Comparison of ENCODE assay signal across 19 cellular contexts in the genomic region with DNA sequence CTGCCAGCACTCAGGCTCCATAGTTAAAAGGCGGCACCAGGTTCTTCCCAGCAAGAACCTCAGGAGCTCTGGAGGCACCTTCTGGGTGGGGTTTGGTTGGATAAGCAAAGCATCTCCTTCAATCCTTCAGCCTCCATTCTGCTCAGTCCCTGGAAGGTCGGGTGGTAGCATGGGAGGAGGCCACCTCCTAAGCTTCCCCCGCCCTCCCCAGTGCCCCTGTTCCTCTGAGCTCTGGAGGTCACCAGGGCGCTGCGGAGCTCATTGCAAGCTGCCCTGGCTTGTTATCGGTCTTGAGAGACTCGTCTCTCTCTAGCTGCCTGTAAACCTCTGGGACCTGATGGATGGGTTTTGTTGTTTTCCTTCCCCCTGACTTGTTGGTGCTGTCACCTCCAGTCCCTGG.
"Had no signal": no experiment of that assay in that cellular context is flagged by ENCODE, and none has a peak within 500 bp of the region (broad histone marks: within the 10 kb centered on the region; RNA-seq: fewer than 3 reads in every experiment).

No MANE protein-coding gene starts in this region.

- H3K27me3 ChIP-seq: gastrocnemius medialis, upper lobe of left lung had no signal

- H3K27ac ChIP-seq: esophagus squamous epithelium, gastrocnemius medialis, spleen, upper lobe of left lung had no signal

- H3K4me3 Mint-ChIP-seq: activated naive CD4-positive, alpha-beta T cell treated with anti-CD3 and anti-CD28 coated beads for 36 hours; activated naive CD8-positive, alpha-beta T cell treated with anti-CD3 and anti-CD28 coated beads, Interleukin-2, amount 10 ng/mL, durations not matched to agents 7 days and 5 days; activated T-cell treated with anti-CD3 and anti-CD28 coated beads, Interleukin-2, amount 50 U/mL, for 4 hours; endodermal cell; WTC11 had no signal

- H3K36me3 ChIP-seq: esophagus squamous epithelium, gastrocnemius medialis, spleen, upper lobe of left lung had no signal

- ATAC-seq: activated T-cell treated with anti-CD3 and anti-CD28 coated beads, Interleukin-2, amount 50 U/mL, for 4 hours; gastrocnemius medialis; WTC11 had no signal

- DNase-seq: activated CD8-positive, alpha-beta memory T cell treated with anti-CD3 and anti-CD28 coated beads, Interleukin-2, amount 50 U/mL, for 48 hours; activated effector memory CD4-positive, alpha-beta T cell treated with Interleukin-2 at 50 U/mL for 16 hours; activated naive CD8-positive, alpha-beta T cell treated with anti-CD3 and anti-CD28 coated beads, Interleukin-2, amount 10 ng/mL, durations not matched to agents 7 days and 5 days; activated T-cell treated with anti-CD3 and anti-CD28 coated beads, Interleukin-2, amount 50 U/mL, for 4 hours; amniotic stem cell; cerebellar nuclear complex; cortex of kidney; endodermal cell; esophagus squamous epithelium; gastrocnemius medialis; hypothalamus; retina; spleen; stimulated activated CD4-positive, alpha-beta T cell treated with anti-CD3 and anti-CD28 coated beads, Interleukin-4, amount 100 ng/mL, for 24 hours; stimulated activated naive CD4-positive, alpha-beta T cell treated with Interleukin-2 at 50 U/mL for 16 hours; T-helper 1 cell; upper lobe of left lung had no signal

- H3K4me3 ChIP-seq: esophagus squamous epithelium, gastrocnemius medialis, spleen, upper lobe of left lung had no signal

- H3K9me3 Mint-ChIP-seq: activated naive CD4-positive, alpha-beta T cell treated with anti-CD3 and anti-CD28 coated beads for 36 hours; activated naive CD8-positive, alpha-beta T cell treated with anti-CD3 and anti-CD28 coated beads, Interleukin-2, amount 10 ng/mL, durations not matched to agents 7 days and 5 days; activated T-cell treated with anti-CD3 and anti-CD28 coated beads, Interleukin-2, amount 50 U/mL, for 4 hours; endodermal cell had no signal

- H3K27ac Mint-ChIP-seq: activated naive CD4-positive, alpha-beta T cell treated with anti-CD3 and anti-CD28 coated beads for 36 hours; activated naive CD8-positive, alpha-beta T cell treated with anti-CD3 and anti-CD28 coated beads, Interleukin-2, amount 10 ng/mL, durations not matched to agents 7 days and 5 days; endodermal cell; WTC11 had no signal

- H3K36me3 Mint-ChIP-seq: activated naive CD8-positive, alpha-beta T cell treated with anti-CD3 and anti-CD28 coated beads, Interleukin-2, amount 10 ng/mL, durations not matched to agents 7 days and 5 days had no signal

- H3K4me1 ChIP-seq: gastrocnemius medialis had no signal

- H3K9me3 ChIP-seq: esophagus squamous epithelium, gastrocnemius medialis, spleen, upper lobe of left lung had no signal
